ENCODE assay signal across 1 cellular context in the genomic region with DNA sequence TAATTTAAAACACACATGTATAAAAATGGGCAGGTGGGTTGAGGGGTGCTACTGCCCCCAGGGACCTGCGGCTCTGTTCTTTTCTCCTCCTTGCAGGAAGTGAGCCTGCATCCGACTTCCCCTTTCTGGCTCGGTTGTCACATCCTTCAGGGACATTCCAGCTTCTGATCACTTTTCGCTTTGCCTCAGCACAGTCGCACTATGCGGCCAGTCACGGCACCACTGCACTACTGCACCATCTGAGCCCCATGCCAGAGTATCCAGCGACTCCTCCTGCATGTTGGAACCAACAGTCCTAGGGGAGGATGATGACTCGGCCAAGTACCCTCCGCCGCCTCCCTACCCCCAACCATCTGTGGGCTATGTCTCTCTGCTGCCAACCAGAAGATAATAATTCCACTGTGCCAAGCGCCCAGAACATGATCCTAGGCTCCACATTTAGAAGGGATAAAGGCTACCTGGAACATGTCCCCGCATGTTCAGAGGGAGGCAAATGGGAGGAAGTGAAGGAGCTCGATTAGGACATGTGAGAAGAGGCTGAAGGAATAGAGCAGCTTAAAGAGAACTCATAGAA.
TF ChIP-seq lines count a peak whose summit lies in the region.

No MANE protein-coding gene starts in this region.

TF ChIP-seq in GM12878, 131 proteins besides CTCF, POLR2A, EP300 and RAD21 (continued from another document and continues in another):
- TF ChIP-seq SMARCA5 (IDR thresholded peaks at IDR 0.05) = no peak
- TF ChIP-seq STAT3 (IDR thresholded peaks at IDR 0.05; ENCODE audit: low read depth, low read length) = 0 out of 2 replicates have a peak, but pooled peaks have one; percentile 55
- peak; percentile 91 for TF ChIP-seq DPF2 (IDR thresholded peaks at IDR 0.05)
- TF ChIP-seq, protein P1, sequence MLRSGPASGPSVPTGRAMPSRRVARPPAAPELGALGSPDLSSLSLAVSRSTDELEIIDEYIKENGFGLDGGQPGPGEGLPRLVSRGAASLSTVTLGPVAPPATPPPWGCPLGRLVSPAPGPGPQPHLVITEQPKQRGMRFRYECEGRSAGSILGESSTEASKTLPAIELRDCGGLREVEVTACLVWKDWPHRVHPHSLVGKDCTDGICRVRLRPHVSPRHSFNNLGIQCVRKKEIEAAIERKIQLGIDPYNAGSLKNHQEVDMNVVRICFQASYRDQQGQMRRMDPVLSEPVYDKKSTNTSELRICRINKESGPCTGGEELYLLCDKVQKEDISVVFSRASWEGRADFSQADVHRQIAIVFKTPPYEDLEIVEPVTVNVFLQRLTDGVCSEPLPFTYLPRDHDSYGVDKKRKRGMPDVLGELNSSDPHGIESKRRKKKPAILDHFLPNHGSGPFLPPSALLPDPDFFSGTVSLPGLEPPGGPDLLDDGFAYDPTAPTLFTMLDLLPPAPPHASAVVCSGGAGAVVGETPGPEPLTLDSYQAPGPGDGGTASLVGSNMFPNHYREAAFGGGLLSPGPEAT (IDR thresholded peaks at IDR 0.05; ENCODE audit: low read depth) = peak; percentile 87
- TF ChIP-seq TAF1 (IDR thresholded peaks at IDR 0.05; ENCODE audit: borderline replicate concordance, low read depth, low read length) = peak; percentile 77
- TF ChIP-seq CHD1 (IDR thresholded peaks at IDR 0.05; ENCODE audit: low read depth, low read length) = 0 out of 2 replicates have a peak, but pooled peaks have one; percentile 70
- 0 out of 2 replicates have a peak, but pooled peaks have one; percentile 66 for TF ChIP-seq WRNIP1 (IDR thresholded peaks at IDR 0.05; ENCODE audit: borderline replicate concordance, low read depth, low read length)
- no peak for TF ChIP-seq CHD4 (IDR thresholded peaks at IDR 0.05)
- no peak for TF ChIP-seq BRCA1 (IDR thresholded peaks at IDR 0.05; ENCODE audit: low read depth, low read length)
- TF ChIP-seq TARDBP (IDR thresholded peaks at IDR 0.05; ENCODE audit: borderline replicate concordance) = no peak
- TF ChIP-seq JUNB (IDR thresholded peaks at IDR 0.05) = peak; percentile 84
- TF ChIP-seq, protein P2, sequence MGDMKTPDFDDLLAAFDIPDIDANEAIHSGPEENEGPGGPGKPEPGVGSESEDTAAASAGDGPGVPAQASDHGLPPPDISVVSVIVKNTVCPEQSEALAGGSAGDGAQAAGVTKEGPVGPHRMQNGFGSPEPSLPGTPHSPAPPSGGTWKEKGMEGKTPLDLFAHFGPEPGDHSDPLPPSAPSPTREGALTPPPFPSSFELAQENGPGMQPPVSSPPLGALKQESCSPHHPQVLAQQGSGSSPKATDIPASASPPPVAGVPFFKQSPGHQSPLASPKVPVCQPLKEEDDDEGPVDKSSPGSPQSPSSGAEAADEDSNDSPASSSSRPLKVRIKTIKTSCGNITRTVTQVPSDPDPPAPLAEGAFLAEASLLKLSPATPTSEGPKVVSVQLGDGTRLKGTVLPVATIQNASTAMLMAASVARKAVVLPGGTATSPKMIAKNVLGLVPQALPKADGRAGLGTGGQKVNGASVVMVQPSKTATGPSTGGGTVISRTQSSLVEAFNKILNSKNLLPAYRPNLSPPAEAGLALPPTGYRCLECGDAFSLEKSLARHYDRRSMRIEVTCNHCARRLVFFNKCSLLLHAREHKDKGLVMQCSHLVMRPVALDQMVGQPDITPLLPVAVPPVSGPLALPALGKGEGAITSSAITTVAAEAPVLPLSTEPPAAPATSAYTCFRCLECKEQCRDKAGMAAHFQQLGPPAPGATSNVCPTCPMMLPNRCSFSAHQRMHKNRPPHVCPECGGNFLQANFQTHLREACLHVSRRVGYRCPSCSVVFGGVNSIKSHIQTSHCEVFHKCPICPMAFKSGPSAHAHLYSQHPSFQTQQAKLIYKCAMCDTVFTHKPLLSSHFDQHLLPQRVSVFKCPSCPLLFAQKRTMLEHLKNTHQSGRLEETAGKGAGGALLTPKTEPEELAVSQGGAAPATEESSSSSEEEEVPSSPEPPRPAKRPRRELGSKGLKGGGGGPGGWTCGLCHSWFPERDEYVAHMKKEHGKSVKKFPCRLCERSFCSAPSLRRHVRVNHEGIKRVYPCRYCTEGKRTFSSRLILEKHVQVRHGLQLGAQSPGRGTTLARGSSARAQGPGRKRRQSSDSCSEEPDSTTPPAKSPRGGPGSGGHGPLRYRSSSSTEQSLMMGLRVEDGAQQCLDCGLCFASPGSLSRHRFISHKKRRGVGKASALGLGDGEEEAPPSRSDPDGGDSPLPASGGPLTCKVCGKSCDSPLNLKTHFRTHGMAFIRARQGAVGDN (IDR thresholded peaks at IDR 0.05) = peak; percentile 43; the same call in 1 of the 2 replicates
- TF ChIP-seq MEF2B (IDR thresholded peaks at IDR 0.05; ENCODE audit: partially characterized antibody, poor library complexity, severe bottlenecking) = peak; percentile 97
- TF ChIP-seq, protein P3, sequence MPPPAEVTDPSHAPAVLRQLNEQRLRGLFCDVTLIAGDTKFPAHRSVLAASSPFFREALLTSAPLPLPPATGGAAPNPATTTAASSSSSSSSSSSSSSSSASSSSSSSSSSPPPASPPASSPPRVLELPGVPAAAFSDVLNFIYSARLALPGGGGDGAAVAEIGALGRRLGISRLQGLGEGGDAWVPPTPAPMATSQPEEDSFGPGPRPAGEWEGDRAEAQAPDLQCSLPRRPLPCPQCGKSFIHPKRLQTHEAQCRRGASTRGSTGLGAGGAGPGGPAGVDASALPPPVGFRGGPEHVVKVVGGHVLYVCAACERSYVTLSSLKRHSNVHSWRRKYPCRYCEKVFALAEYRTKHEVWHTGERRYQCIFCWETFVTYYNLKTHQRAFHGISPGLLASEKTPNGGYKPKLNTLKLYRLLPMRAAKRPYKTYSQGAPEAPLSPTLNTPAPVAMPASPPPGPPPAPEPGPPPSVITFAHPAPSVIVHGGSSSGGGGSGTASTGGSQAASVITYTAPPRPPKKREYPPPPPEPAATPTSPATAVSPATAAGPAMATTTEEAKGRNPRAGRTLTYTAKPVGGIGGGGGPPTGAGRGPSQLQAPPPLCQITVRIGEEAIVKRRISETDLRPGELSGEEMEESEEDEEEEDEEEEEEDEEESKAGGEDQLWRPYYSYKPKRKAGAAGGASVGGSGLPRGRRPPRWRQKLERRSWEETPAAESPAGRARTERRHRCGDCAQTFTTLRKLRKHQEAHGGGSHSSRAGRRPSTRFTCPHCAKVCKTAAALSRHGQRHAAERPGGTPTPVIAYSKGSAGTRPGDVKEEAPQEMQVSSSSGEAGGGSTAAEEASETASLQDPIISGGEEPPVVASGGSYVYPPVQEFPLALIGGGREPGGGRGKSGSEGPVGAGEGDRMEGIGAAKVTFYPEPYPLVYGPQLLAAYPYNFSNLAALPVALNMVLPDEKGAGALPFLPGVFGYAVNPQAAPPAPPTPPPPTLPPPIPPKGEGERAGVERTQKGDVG (CRISPR knock-in tag; IDR thresholded peaks at IDR 0.05) = no peak
- TF ChIP-seq, protein P4, sequence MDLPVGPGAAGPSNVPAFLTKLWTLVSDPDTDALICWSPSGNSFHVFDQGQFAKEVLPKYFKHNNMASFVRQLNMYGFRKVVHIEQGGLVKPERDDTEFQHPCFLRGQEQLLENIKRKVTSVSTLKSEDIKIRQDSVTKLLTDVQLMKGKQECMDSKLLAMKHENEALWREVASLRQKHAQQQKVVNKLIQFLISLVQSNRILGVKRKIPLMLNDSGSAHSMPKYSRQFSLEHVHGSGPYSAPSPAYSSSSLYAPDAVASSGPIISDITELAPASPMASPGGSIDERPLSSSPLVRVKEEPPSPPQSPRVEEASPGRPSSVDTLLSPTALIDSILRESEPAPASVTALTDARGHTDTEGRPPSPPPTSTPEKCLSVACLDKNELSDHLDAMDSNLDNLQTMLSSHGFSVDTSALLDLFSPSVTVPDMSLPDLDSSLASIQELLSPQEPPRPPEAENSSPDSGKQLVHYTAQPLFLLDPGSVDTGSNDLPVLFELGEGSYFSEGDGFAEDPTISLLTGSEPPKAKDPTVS (IDR thresholded peaks at IDR 0.05; ENCODE audit: low read depth, low read length) = peak; percentile 63; the same call in 1 of the 2 replicates
- no peak for TF ChIP-seq ASH2L (IDR thresholded peaks at IDR 0.05; ENCODE audit: borderline replicate concordance, low read depth)
- no peak for TF ChIP-seq SUPT20H (IDR thresholded peaks at IDR 0.05; ENCODE audit: borderline replicate concordance, control insufficient read depth, low read depth, low read length)
- TF ChIP-seq, protein P5, sequence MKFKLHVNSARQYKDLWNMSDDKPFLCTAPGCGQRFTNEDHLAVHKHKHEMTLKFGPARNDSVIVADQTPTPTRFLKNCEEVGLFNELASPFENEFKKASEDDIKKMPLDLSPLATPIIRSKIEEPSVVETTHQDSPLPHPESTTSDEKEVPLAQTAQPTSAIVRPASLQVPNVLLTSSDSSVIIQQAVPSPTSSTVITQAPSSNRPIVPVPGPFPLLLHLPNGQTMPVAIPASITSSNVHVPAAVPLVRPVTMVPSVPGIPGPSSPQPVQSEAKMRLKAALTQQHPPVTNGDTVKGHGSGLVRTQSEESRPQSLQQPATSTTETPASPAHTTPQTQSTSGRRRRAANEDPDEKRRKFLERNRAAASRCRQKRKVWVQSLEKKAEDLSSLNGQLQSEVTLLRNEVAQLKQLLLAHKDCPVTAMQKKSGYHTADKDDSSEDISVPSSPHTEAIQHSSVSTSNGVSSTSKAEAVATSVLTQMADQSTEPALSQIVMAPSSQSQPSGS (IDR thresholded peaks at IDR 0.05; ENCODE audit: low read length) = peak; percentile 82; the same call in 1 of the 2 replicates
- no peak for TF ChIP-seq ZNF384 (IDR thresholded peaks at IDR 0.05; ENCODE audit: borderline replicate concordance, low read depth, low read length)
- TF ChIP-seq, protein P6, sequence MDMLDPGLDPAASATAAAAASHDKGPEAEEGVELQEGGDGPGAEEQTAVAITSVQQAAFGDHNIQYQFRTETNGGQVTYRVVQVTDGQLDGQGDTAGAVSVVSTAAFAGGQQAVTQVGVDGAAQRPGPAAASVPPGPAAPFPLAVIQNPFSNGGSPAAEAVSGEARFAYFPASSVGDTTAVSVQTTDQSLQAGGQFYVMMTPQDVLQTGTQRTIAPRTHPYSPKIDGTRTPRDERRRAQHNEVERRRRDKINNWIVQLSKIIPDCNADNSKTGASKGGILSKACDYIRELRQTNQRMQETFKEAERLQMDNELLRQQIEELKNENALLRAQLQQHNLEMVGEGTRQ (IDR thresholded peaks at IDR 0.05; ENCODE audit: borderline replicate concordance, low read depth, low read length) = no peak
- TF ChIP-seq CREB1 (IDR thresholded peaks at IDR 0.05; ENCODE audit: low read depth) = peak; percentile 62; the same call in 1 of the 2 replicates
- TF ChIP-seq FOXM1 (IDR thresholded peaks at IDR 0.05; ENCODE audit: low read depth, low read length) = peak; percentile 93
- TF ChIP-seq HCFC1 (IDR thresholded peaks at IDR 0.05; ENCODE audit: low read length) = no peak
- TF ChIP-seq EZH2 (IDR thresholded peaks at IDR 0.05; ENCODE audit: borderline replicate concordance, control insufficient read depth, low read depth, low read length) = no peak
- TF ChIP-seq SMC3 (IDR thresholded peaks at IDR 0.05; ENCODE audit: borderline replicate concordance, low read length) = peak; percentile 15; the same call in 1 of the 2 replicates
- no peak for TF ChIP-seq RB1 (IDR thresholded peaks at IDR 0.05; ENCODE audit: borderline replicate concordance)
- peak; percentile 85; the same call in 1 of the 2 replicates for TF ChIP-seq BACH1 (IDR thresholded peaks at IDR 0.05; ENCODE audit: borderline replicate concordance)
- peak; percentile 99 for TF ChIP-seq SPI1 (IDR thresholded peaks at IDR 0.05; ENCODE audit: borderline replicate concordance, insufficient read depth, low read depth, low read length)
- TF ChIP-seq IRF4 (IDR thresholded peaks at IDR 0.05; ENCODE audit: low read depth, low read length) = peak; percentile 95
- TF ChIP-seq CHD2 (IDR thresholded peaks at IDR 0.05; ENCODE audit: borderline replicate concordance, low read depth, low read length) = no peak
- peak; percentile 88 for TF ChIP-seq CREM (IDR thresholded peaks at IDR 0.05; ENCODE audit: low read depth)
- no peak for TF ChIP-seq STAT1 (conservative IDR thresholded peaks at IDR 0.05)
- TF ChIP-seq HDAC6 (IDR thresholded peaks at IDR 0.05; ENCODE audit: unreplicated experiment) = no peak
- peak; percentile 68 for TF ChIP-seq MXI1 (IDR thresholded peaks at IDR 0.05; ENCODE audit: low read depth, low read length)
- TF ChIP-seq GATAD2B (conservative IDR thresholded peaks at IDR 0.05; ENCODE audit: low read depth) = peak; percentile 74; the same call in 1 of the 2 replicates
- peak; percentile 66 for TF ChIP-seq RELA (IDR thresholded peaks at IDR 0.05; ENCODE audit: borderline replicate concordance, partially characterized antibody)
- peak in 1 of 2 experiments; percentile 94; a peak in 2 of 4 replicates for TF ChIP-seq ETV6 (conservative IDR thresholded peaks at IDR 0.05 in 1 of 2, IDR thresholded peaks at IDR 0.05 in 1 of 2; ENCODE audit: borderline replicate concordance in 1 of 2, low read depth in 1 of 2)
- 0 out of 4 replicates have a peak, but pooled peaks of 1 of the 2 experiments have one; percentile 51 for TF ChIP-seq SRF (IDR thresholded peaks at IDR 0.05; ENCODE audit: low read depth in 2 of 2, low read length in 2 of 2)
- no peak for TF ChIP-seq NFXL1 (IDR thresholded peaks at IDR 0.05; ENCODE audit: borderline replicate concordance)
- TF ChIP-seq ESRRA (IDR thresholded peaks at IDR 0.05; ENCODE audit: low read length) = no peak
- TF ChIP-seq CBX3 (IDR thresholded peaks at IDR 0.05; ENCODE audit: borderline replicate concordance, low read depth) = no peak
- 0 out of 3 replicates have a peak, but pooled peaks of 1 of the 2 experiments have one; percentile 52 for TF ChIP-seq EGR1 (IDR thresholded peaks at IDR 0.05; ENCODE audit: borderline replicate concordance in 1 of 2, low read depth in 2 of 2, low read length in 2 of 2)
- TF ChIP-seq MTA2 (IDR thresholded peaks at IDR 0.05; ENCODE audit: low read depth) = peak; percentile 75
- no peak for TF ChIP-seq YBX1 (IDR thresholded peaks at IDR 0.05)
- peak; percentile 62 for TF ChIP-seq POLR2AphosphoS2 (IDR thresholded peaks at IDR 0.05; ENCODE audit: low read depth, low read length)
- peak; percentile 89 for TF ChIP-seq BCL11A (IDR thresholded peaks at IDR 0.05; ENCODE audit: low read depth, low read length)
- TF ChIP-seq, protein P7, sequence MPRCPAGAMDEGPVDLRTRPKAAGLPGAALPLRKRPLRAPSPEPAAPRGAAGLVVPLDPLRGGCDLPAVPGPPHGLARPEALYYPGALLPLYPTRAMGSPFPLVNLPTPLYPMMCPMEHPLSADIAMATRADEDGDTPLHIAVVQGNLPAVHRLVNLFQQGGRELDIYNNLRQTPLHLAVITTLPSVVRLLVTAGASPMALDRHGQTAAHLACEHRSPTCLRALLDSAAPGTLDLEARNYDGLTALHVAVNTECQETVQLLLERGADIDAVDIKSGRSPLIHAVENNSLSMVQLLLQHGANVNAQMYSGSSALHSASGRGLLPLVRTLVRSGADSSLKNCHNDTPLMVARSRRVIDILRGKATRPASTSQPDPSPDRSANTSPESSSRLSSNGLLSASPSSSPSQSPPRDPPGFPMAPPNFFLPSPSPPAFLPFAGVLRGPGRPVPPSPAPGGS (IDR thresholded peaks at IDR 0.05; ENCODE audit: borderline replicate concordance, insufficient read depth, low read depth, low read length, poor library complexity, severe bottlenecking) = peak; percentile 97
- peak; percentile 91 for TF ChIP-seq PML (IDR thresholded peaks at IDR 0.05; ENCODE audit: low read length)
- peak; percentile 84; the same call in 1 of the 2 replicates for TF ChIP-seq TCF3 (IDR thresholded peaks at IDR 0.05; ENCODE audit: borderline replicate concordance, insufficient read depth, low read depth, low read length)
- TF ChIP-seq FOXK2 (IDR thresholded peaks at IDR 0.05) = no peak
- TF ChIP-seq MTA3 (IDR thresholded peaks at IDR 0.05; ENCODE audit: borderline replicate concordance, low read length) = peak; percentile 83; the same call in 1 of the 2 replicates
